Comparison of ENCODE assay signal across 23 cellular contexts in genomic region chr2:16188256-16188890, GRCh38.
"Had no signal": no experiment of that assay in that cellular context is flagged by ENCODE, and none has a peak within 500 bp of the region (broad histone marks: within the 10 kb centered on the region; RNA-seq: fewer than 3 reads in every experiment).

No MANE protein-coding gene starts in this region.

- H3K36me3 Mint-ChIP-seq: memory B cell; natural killer cell; stimulated activated memory B cell treated with anti-CD40 and anti-IgM and Interleukin-4, amounts not matched to agents 10 μg/mL and 1 μg/mL and 100 μg/mL, for 72 hours; type B pancreatic cell had no signal

- H3K4me1 ChIP-seq: gastrocnemius medialis, pancreas, testis, tibial artery had no signal

- H3K9me3 Mint-ChIP-seq: effector memory CD8-positive, alpha-beta T cell; memory B cell; natural killer cell; stimulated activated memory B cell treated with anti-CD40 and anti-IgM and Interleukin-4, amounts not matched to agents 10 μg/mL and 1 μg/mL and 100 μg/mL, for 72 hours; type B pancreatic cell had no signal

- H3K9me3 ChIP-seq: gastrocnemius medialis, neutrophil, pancreas, testis, tibial artery had no signal

- H3K36me3 ChIP-seq: gastrocnemius medialis, neutrophil, pancreas, tibial artery had no signal

- H3K27me3 Mint-ChIP-seq: effector memory CD8-positive, alpha-beta T cell; memory B cell; type B pancreatic cell had no signal

- H3K4me1 Mint-ChIP-seq: memory B cell; natural killer cell; stimulated activated memory B cell treated with anti-CD40 and anti-IgM and Interleukin-4, amounts not matched to agents 10 μg/mL and 1 μg/mL and 100 μg/mL, for 72 hours had no signal

- H3K27me3 ChIP-seq: gastrocnemius medialis, neutrophil, pancreas, testis, tibial artery had no signal

- H3K4me3 ChIP-seq: gastrocnemius medialis, lung, pancreas, testis, tibial artery had no signal

- ATAC-seq: effector memory CD8-positive, alpha-beta T cell; esophagus mucosa; gastrocnemius medialis; left lobe of liver; natural killer cell; pancreas; sciatic nerve; stimulated activated naive CD8-positive, alpha-beta T cell treated with anti-CD3 and anti-CD28 coated beads, Interleukin-15, Interleukin-2, amounts not matched to agents 100 U/mL and 50 U/mL, for 24 hours had no signal

- H3K27ac Mint-ChIP-seq: effector memory CD8-positive, alpha-beta T cell; memory B cell; natural killer cell; stimulated activated memory B cell treated with anti-CD40 and anti-IgM and Interleukin-4, amounts not matched to agents 10 μg/mL and 1 μg/mL and 100 μg/mL, for 72 hours; type B pancreatic cell had no signal

- DNase-seq: cortex of kidney; effector memory CD8-positive, alpha-beta T cell; foreskin fibroblast; gastrocnemius medialis; head of caudate nucleus; kidney; natural killer cell; pancreas; stimulated activated CD4-positive, alpha-beta T cell treated with anti-CD3 and anti-CD28 coated beads, Interleukin-2, amount 100 ng/mL, for 24 hours; stimulated activated CD4-positive, alpha-beta T cell treated with anti-CD3 and anti-CD28 coated beads, Interleukin-4, amount 100 ng/mL, for 24 hours; stimulated activated naive CD8-positive, alpha-beta T cell treated with anti-CD3 and anti-CD28 coated beads, Interleukin-15, Interleukin-2, amounts not matched to agents 100 U/mL and 50 U/mL, for 24 hours; substantia nigra; testis; tibial artery had no signal

- H3K27ac ChIP-seq: epithelial cell of prostate, gastrocnemius medialis, neutrophil, pancreas, testis, tibial artery had no signal

- H3K4me3 Mint-ChIP-seq: effector memory CD8-positive, alpha-beta T cell; memory B cell; natural killer cell; stimulated activated memory B cell treated with anti-CD40 and anti-IgM and Interleukin-4, amounts not matched to agents 10 μg/mL and 1 μg/mL and 100 μg/mL, for 72 hours; type B pancreatic cell had no signal
